10 cellular contexts compared by ENCODE assay signal in the genomic region with DNA sequence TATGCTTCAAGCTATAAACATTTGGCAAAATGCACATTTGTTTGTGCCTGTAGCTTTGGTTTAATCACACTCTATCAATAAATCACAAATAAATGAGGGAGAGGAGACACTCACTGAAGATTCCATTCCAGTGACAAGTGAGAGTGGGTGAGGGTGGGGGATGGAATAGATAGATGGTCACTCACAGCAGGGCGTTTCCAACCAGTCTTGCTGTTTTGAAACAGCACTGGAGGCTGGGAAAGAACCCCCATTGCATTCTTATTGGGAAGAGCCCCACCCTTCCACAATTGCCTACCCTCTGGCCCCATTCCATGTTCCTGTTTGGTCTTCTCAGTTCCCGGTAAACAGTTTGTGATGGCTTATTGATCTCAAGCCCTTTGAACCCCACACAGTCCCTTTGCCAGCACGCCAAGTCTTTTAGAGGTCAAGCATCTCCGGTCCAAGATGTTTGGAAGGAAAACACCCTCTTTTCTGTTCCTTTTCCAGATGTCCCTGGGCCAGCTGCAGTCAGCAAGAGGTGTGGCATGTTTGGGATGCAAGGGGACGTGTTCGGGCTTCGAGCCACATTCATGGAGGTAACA. TPM values are rescaled to one million over a fixed set of nuclear protein-coding genes. Genes with fewer than 3 reads are reported as not detected.
DNase-seq lines count a peak whose midpoint lies in the region; ATAC-seq and TF ChIP-seq lines count a peak whose summit lies in the region.
"Had no signal": no experiment of that assay in that cellular context is flagged by ENCODE, and none has a peak within 500 bp of the region (broad histone marks: within the 10 kb centered on the region; RNA-seq: fewer than 3 reads in every experiment).

No MANE protein-coding gene starts in this region.

- peaks cover 51% of the 10 kb centered on the region for H3F3A ChIP-seq in GM23248 (ENCODE audit: insufficient read depth)

- no peak for TF ChIP-seq EP300 in stomach (IDR thresholded peaks at IDR 0.05)

- peak overlapping the region; percentile 64 for H3K4me2 ChIP-seq in GM23248 (ENCODE audit: unreplicated experiment)
- H3K4me2 ChIP-seq: KMS-11 had no signal

- TF ChIP-seq CTCF in brain microvascular endothelial cell (IDR thresholded peaks at IDR 0.05; ENCODE audit: low read depth, low read length, missing control alignments) (no peak), left lung (IDR thresholded peaks at IDR 0.05) (no peak), stomach (IDR thresholded peaks at IDR 0.05) (no peak)

- DNase-seq in GM23248 (peak; percentile 92), brain microvascular endothelial cell (peak; percentile 66), left lung (no peak), stomach (no peak), NCI-H1092 treated with DMSO at 0.1 percent for 48 hours (lab: John Stamatoyannopoulos, UW) (no peak), NCI-H748 (lab: John Stamatoyannopoulos, UW; ENCODE audit: unreplicated experiment) (no peak)
- no peak for DNase-seq in activated CD4-positive, alpha-beta T cell treated with anti-CD3 and anti-CD28 coated beads, Interleukin-2, amount 50 U/mL, for 1 hour
- DNase-seq: stimulated activated CD4-positive, alpha-beta T cell treated with anti-CD3 and anti-CD28 coated beads, Interleukin-12 subunit alpha, Interleukin-12 subunit beta, amount 100 ng/mL, for 4 hours had no signal

- H3K4me1 ChIP-seq in GM23248 (ENCODE audit: insufficient read depth) (peaks cover 46% of the 10 kb centered on the region), left lung (peaks cover 13 to 41% of the 10 kb centered on the region in 2 donors), stomach (peaks cover 27 to 42% (median 29%) of the 10 kb centered on the region in 4 donors)

- H3K9me2 ChIP-seq in GM23248 (ENCODE audit: insufficient read depth) = no peaks in the 10 kb centered on the region

- H3K27me3 ChIP-seq in GM23248 (replicated peaks; ENCODE audit: insufficient read depth) = no peaks in the 10 kb centered on the region
- no peaks in the 10 kb centered on the region for H3K27me3 ChIP-seq in brain microvascular endothelial cell (replicated peaks)
- H3K27me3 ChIP-seq in left lung = no peaks in the 10 kb centered on the region
- no peaks in the 10 kb centered on the region for H3K27me3 ChIP-seq in stomach

- peaks cover 18% of the 10 kb centered on the region for H3K79me2 ChIP-seq in GM23248 (ENCODE audit: insufficient read depth)

- H4K20me1 ChIP-seq in GM23248 (ENCODE audit: insufficient read depth) = no peaks in the 10 kb centered on the region

- peak overlapping the region; percentile 80 for H3K27ac ChIP-seq in GM23248
- H3K27ac ChIP-seq in brain microvascular endothelial cell = no peak overlapping the region
- H3K27ac ChIP-seq in left lung = peak overlapping the region in 1 of 2 donors; percentile 40
- peak overlapping the region in 4 of 5 donors; percentile 31 to 51 (median 41) for H3K27ac ChIP-seq in stomach
- H3K27ac ChIP-seq: KMS-11 had no signal

- H2AFZ ChIP-seq in GM23248 = peak overlapping the region; percentile 21; the same call in 1 of the 2 replicates

- intact Hi-C loops in left lung (cut with DNase I) = no loop called here
- intact Hi-C loops in stomach (cut with DNase I; ENCODE audit: low total_unique reads) = no loop called here

- in situ Hi-C loops in GM23248 (cut with MboI) (no loop called here), brain microvascular endothelial cell (cut with HindIII; ENCODE audit: low pct_ligation_motif_present, low sequenced_read_pairs) (no loop called here)

- ATAC-seq in left lung = peak; percentile 24
- no peak for ATAC-seq in HG03571 (IDR thresholded peaks at IDR 0.05; ENCODE audit: unreplicated experiment)

- H3K36me3 ChIP-seq in GM23248 (ENCODE audit: low read depth) (peaks cover 19% of the 10 kb centered on the region; the same call in 1 of the 2 replicates), brain microvascular endothelial cell (replicated peaks) (peaks cover 3% of the 10 kb centered on the region), left lung (peaks cover 0 to 4% of the 10 kb centered on the region in 2 donors), stomach (peaks cover 4 to 22% (median 11%) of the 10 kb centered on the region in 4 donors)

- TF ChIP-seq POLR2A in stomach (IDR thresholded peaks at IDR 0.05) = no peak

- H3K9me3 ChIP-seq in GM23248 (ENCODE audit: low read depth) (no peaks in the 10 kb centered on the region), left lung (no peaks in the 10 kb centered on the region), stomach (no peaks in the 10 kb centered on the region)

- peak overlapping the region; percentile 56; the same call in 1 of the 2 replicates for H3K9ac ChIP-seq in GM23248
- H3K9ac ChIP-seq: KMS-11 had no signal

- WGBS in GM23248 (ENCODE audit: low coverage in 1 of 2, low lambda C conversion rate in 2 of 2, missing lambda C conversion rate in 2 of 2), 2 experiments = 12 to 20% methylated on average over 7 of the region's 7 CpGs
- 24 to 38% (median 32%) methylated on average over 7 of the region's 7 CpGs for WGBS in stomach, 5 donors

- H3K4me3 ChIP-seq in GM23248 (0 out of 2 replicates have a peak overlapping the region, but pooled peaks have one; percentile 15), brain microvascular endothelial cell (ENCODE audit: low read depth, low read length) (no peak overlapping the region), left lung (no peak overlapping the region), stomach (no peak overlapping the region)

RNA-seq across cellular contexts. Expression of a gene that starts 30.7 kb away (rescaled TPM):
- total RNA-seq in GM23248 (2014; rRNA removed; shearing (Covaris generic)) = 149 and 259 TPM in 2 replicates
- polyA plus RNA-seq in GM23248 (2016; fragmentation: Nextera tagmentation; extraction: Ambion mirVana) (187 and 189 TPM in 2 replicates), stomach (10 to 100 TPM; 21.0 to 60.2 (median 45.5) TPM)
- total RNA-seq in left lung (10 to 100 TPM; 69.6 to 84.8 TPM), stomach (10 to 100 TPM in 3 of 5 donors, under 1 TPM in 2; 0.58 to 42.3 (median 17.4) TPM)

Comparison
In these comparisons a context has a peak if more than half of its experiments do, and no peak if none do; other contexts are left out.
1. DNase-seq: peak in GM23248 (single experiment) and brain microvascular endothelial cell (single experiment); none in left lung (0 of 2), stomach (single experiment), NCI-H1092 treated with DMSO at 0.1 percent for 48 hours (single experiment), NCI-H748 (single experiment) and activated CD4-positive, alpha-beta T cell treated with anti-CD3 and anti-CD28 coated beads, Interleukin-2, amount 50 U/mL, for 1 hour (single experiment).